ENCODE assay signal across 32 cellular contexts in the genomic region with DNA sequence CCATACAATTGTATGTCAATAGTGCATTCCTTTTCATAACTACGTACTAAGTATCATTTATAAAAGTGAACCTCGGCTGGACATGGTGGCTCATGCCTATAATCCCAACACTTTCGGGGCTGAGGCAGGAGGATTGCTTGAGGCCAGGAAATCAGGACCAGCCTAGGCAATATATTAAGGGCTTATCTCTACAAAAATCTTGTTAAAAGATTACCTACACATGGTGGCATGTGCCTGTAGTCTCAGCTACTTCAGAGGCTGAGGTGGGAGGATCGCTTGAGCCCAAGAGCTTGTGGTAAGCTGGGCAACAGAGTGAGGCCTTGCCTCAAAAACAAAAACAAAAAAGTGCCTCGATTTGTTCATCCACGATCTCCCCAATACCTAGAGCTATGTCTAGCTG.
"Had no signal": no experiment of that assay in that cellular context is flagged by ENCODE, and none has a peak within 500 bp of the region (broad histone marks: within the 10 kb centered on the region; RNA-seq: fewer than 3 reads in every experiment).

No MANE protein-coding gene starts in this region.

- H3K4me3 ChIP-seq: esophagus squamous epithelium, gastroesophageal sphincter had no signal

- H3K4me1 Mint-ChIP-seq: activated CD4-positive, alpha-beta memory T cell treated with anti-CD3 and anti-CD28 coated beads, Interleukin-2, amount 10 ng/mL, durations not matched to agents 7 days and 5 days; activated naive CD4-positive, alpha-beta T cell treated with anti-CD3 and anti-CD28 coated beads, Interleukin-2, amount 10 ng/mL, durations not matched to agents 7 days and 5 days; central memory CD8-positive, alpha-beta T cell had no signal

- H3K4me1 ChIP-seq: esophagus squamous epithelium had no signal

- H3K27ac Mint-ChIP-seq: activated CD4-positive, alpha-beta memory T cell treated with anti-CD3 and anti-CD28 coated beads, Interleukin-2, amount 10 ng/mL, durations not matched to agents 7 days and 5 days; activated CD4-positive, alpha-beta T cell treated with anti-CD3 and anti-CD28 coated beads, Interleukin-2, amount 10 ng/mL, durations not matched to agents 7 days and 5 days; activated naive CD4-positive, alpha-beta T cell treated with anti-CD3 and anti-CD28 coated beads, Interleukin-2, amount 10 ng/mL, durations not matched to agents 7 days and 5 days; activated naive CD4-positive, alpha-beta T cell treated with anti-CD3 and anti-CD28 coated beads, Interleukin-2, amount 50 U/mL, for 72 hours; activated naive CD8-positive, alpha-beta T cell treated with anti-CD3 and anti-CD28 coated beads, Interleukin-2, amount 10 ng/mL, durations not matched to agents 7 days and 5 days; activated T-cell treated with anti-CD3 and anti-CD28 coated beads, Interleukin-2, amount 50 U/mL, for 24 hours; activated T-cell treated with anti-CD3 and anti-CD28 coated beads, Interleukin-2, amount 50 U/mL, for 72 hours; effector memory CD8-positive, alpha-beta T cell; WTC11 had no signal

- H3K27me3 Mint-ChIP-seq: activated CD4-positive, alpha-beta T cell treated with anti-CD3 and anti-CD28 coated beads, Interleukin-2, amount 10 ng/mL, durations not matched to agents 7 days and 5 days; activated naive CD8-positive, alpha-beta T cell treated with anti-CD3 and anti-CD28 coated beads, Interleukin-2, amount 10 ng/mL, durations not matched to agents 7 days and 5 days had no signal

- H3K36me3 ChIP-seq: brain microvascular endothelial cell, esophagus squamous epithelium, gastroesophageal sphincter had no signal

- H3K4me3 Mint-ChIP-seq: activated CD4-positive, alpha-beta memory T cell treated with anti-CD3 and anti-CD28 coated beads, Interleukin-2, amount 10 ng/mL, durations not matched to agents 7 days and 5 days; activated CD4-positive, alpha-beta T cell treated with anti-CD3 and anti-CD28 coated beads, Interleukin-2, amount 10 ng/mL, durations not matched to agents 7 days and 5 days; activated naive CD4-positive, alpha-beta T cell treated with anti-CD3 and anti-CD28 coated beads, Interleukin-2, amount 10 ng/mL, durations not matched to agents 7 days and 5 days; activated naive CD8-positive, alpha-beta T cell treated with anti-CD3 and anti-CD28 coated beads, Interleukin-2, amount 10 ng/mL, durations not matched to agents 7 days and 5 days; activated T-cell treated with anti-CD3 and anti-CD28 coated beads, Interleukin-2, amount 50 U/mL, for 24 hours; activated T-cell treated with anti-CD3 and anti-CD28 coated beads, Interleukin-2, amount 50 U/mL, for 72 hours; central memory CD8-positive, alpha-beta T cell; effector memory CD8-positive, alpha-beta T cell; WTC11 had no signal

- H3K9me3 ChIP-seq: gastroesophageal sphincter had no signal

- H3K27ac ChIP-seq: brain microvascular endothelial cell, epithelial cell of prostate, esophagus squamous epithelium had no signal

- H3K27me3 ChIP-seq: brain microvascular endothelial cell, gastroesophageal sphincter had no signal

- DNase-seq: activated CD4-positive, alpha-beta memory T cell treated with anti-CD3 and anti-CD28 coated beads, Interleukin-2, amount 10 ng/mL, durations not matched to agents 7 days and 5 days; activated CD4-positive, alpha-beta T cell treated with anti-CD3 and anti-CD28 coated beads for 1 hour; activated CD4-positive, alpha-beta T cell treated with anti-CD3 and anti-CD28 coated beads for 4 hours; activated CD4-positive, alpha-beta T cell treated with anti-CD3 and anti-CD28 coated beads, Interleukin-2, amount 10 ng/mL, durations not matched to agents 7 days and 5 days; activated CD4-positive, alpha-beta T cell treated with anti-CD3 and anti-CD28 coated beads, Interleukin-2, amount 50 U/mL, for 4 hours; activated CD8-positive, alpha-beta memory T cell treated with anti-CD3 and anti-CD28 coated beads, Interleukin-2, amount 50 U/mL, for 48 hours; activated gamma-delta T cell; activated naive CD4-positive, alpha-beta T cell; activated naive CD4-positive, alpha-beta T cell treated with anti-CD3 and anti-CD28 coated beads, Interleukin-2, amount 10 ng/mL, durations not matched to agents 7 days and 5 days; activated naive CD8-positive, alpha-beta T cell treated with anti-CD3 and anti-CD28 coated beads, Interleukin-2, amount 10 ng/mL, durations not matched to agents 7 days and 5 days; activated T-cell treated with anti-CD3 and anti-CD28 coated beads for 4 hours; activated T-cell treated with anti-CD3 and anti-CD28 coated beads, Interleukin-2, amount 50 U/mL, for 24 hours; activated T-cell treated with anti-CD3 and anti-CD28 coated beads, Interleukin-2, amount 50 U/mL, for 72 hours; anterior cingulate cortex; brain microvascular endothelial cell; cortex of kidney; dermis blood vessel endothelial cell; effector CD4-positive, alpha-beta T cell; effector memory CD8-positive, alpha-beta T cell; esophagus squamous epithelium; foreskin melanocyte; T-helper 2 cell had no signal

- H3K36me3 Mint-ChIP-seq: activated naive CD4-positive, alpha-beta T cell treated with anti-CD3 and anti-CD28 coated beads, Interleukin-2, amount 10 ng/mL, durations not matched to agents 7 days and 5 days; activated naive CD8-positive, alpha-beta T cell treated with anti-CD3 and anti-CD28 coated beads, Interleukin-2, amount 10 ng/mL, durations not matched to agents 7 days and 5 days had no signal

- ATAC-seq: activated naive CD4-positive, alpha-beta T cell treated with anti-CD3 and anti-CD28 coated beads, Interleukin-2, amount 50 U/mL, for 72 hours; activated T-cell treated with anti-CD3 and anti-CD28 coated beads, Interleukin-2, amount 50 U/mL, for 72 hours; effector memory CD8-positive, alpha-beta T cell; gastroesophageal sphincter; WTC11 had no signal

- FAIRE-seq: astrocyte, bronchial epithelial cell, colon, endometrium, endothelial cell of umbilical vein had no signal
